Comparison of ENCODE assay signal across 14 cellular contexts in the genomic region with DNA sequence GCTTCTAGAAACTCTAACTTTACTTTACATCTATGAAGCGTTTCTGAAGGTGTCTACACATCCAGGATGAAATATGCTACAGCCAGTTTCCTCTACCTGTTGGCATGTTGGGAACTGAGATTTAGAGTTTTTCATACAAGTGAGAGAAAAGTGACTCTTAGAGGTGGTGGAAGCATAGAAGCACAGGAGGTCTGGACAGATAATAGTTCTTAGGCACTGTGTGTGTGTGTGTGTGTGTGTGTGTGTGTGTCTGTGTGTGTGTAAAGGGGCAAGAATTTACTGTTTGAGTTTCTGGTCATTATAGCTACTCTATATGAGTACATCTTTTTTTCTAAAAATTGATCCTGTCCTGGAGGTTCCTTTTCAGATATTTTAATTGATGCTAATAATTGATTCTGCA.
DNase-seq lines count a peak whose midpoint lies in the region; ATAC-seq and TF ChIP-seq lines count a peak whose summit lies in the region.
"Had no signal": no experiment of that assay in that cellular context is flagged by ENCODE, and none has a peak within 500 bp of the region (broad histone marks: within the 10 kb centered on the region; RNA-seq: fewer than 3 reads in every experiment).

No MANE protein-coding gene starts in this region.

- H3K9me3 Mint-ChIP-seq in activated T-cell treated with anti-CD3 and anti-CD28 coated beads, Interleukin-2, amount 50 U/mL, for 72 hours = peaks cover 3 to 11% of the 10 kb centered on the region in 2 donors
- H3K9me3 Mint-ChIP-seq in activated naive CD8-positive, alpha-beta T cell treated with anti-CD3 and anti-CD28 coated beads, Interleukin-2, amount 50 U/mL, for 24 hours = peaks cover 7% of the 10 kb centered on the region

- H3K27ac ChIP-seq in hepatocyte (no peak overlapping the region), osteoblast (ENCODE audit: low read depth, low read length) (no peak overlapping the region)
- H3K27ac ChIP-seq: BLaER1 had no signal

- H3K36me3 Mint-ChIP-seq in activated T-cell treated with anti-CD3 and anti-CD28 coated beads, Interleukin-2, amount 50 U/mL, for 72 hours (ENCODE audit: insufficient read depth in 2 of 2) = peaks cover 1 to 6% of the 10 kb centered on the region in 2 donors
- H3K36me3 Mint-ChIP-seq in activated naive CD8-positive, alpha-beta T cell treated with anti-CD3 and anti-CD28 coated beads, Interleukin-2, amount 50 U/mL, for 24 hours (ENCODE audit: low read depth) = peaks cover 4% of the 10 kb centered on the region

- no peaks in the 10 kb centered on the region for H3K4me1 Mint-ChIP-seq in activated T-cell treated with anti-CD3 and anti-CD28 coated beads, Interleukin-2, amount 50 U/mL, for 72 hours (ENCODE audit: low read depth)
- no peaks in the 10 kb centered on the region for H3K4me1 Mint-ChIP-seq in activated naive CD8-positive, alpha-beta T cell treated with anti-CD3 and anti-CD28 coated beads, Interleukin-2, amount 50 U/mL, for 24 hours

- ATAC-seq in activated T-cell treated with anti-CD3 and anti-CD28 coated beads, Interleukin-2, amount 50 U/mL, for 72 hours (replicated peaks in 1 of 2) = no peak
- ATAC-seq in activated naive CD8-positive, alpha-beta T cell treated with anti-CD3 and anti-CD28 coated beads, Interleukin-2, amount 50 U/mL, for 24 hours = no peak
- ATAC-seq: HCT116, HepG2 had no signal

- H4K20me1 ChIP-seq in hepatocyte (ENCODE audit: insufficient read depth, poor library complexity, severe bottlenecking) (no peaks in the 10 kb centered on the region), osteoblast (ENCODE audit: insufficient read depth, low read length) (no peaks in the 10 kb centered on the region)
- H4K20me1 ChIP-seq: BLaER1 had no signal

- no peaks in the 10 kb centered on the region for H3K27me3 Mint-ChIP-seq in activated T-cell treated with anti-CD3 and anti-CD28 coated beads, Interleukin-2, amount 50 U/mL, for 72 hours (ENCODE audit: low read depth)
- H3K27me3 Mint-ChIP-seq in activated naive CD8-positive, alpha-beta T cell treated with anti-CD3 and anti-CD28 coated beads, Interleukin-2, amount 50 U/mL, for 24 hours = no peaks in the 10 kb centered on the region
- H3K27me3 Mint-ChIP-seq: CD8-positive, alpha-beta memory T cell had no signal

- H3K9me2 ChIP-seq in hepatocyte (replicated peaks; ENCODE audit: insufficient read depth) = no peaks in the 10 kb centered on the region

- H3K4me1 ChIP-seq in hepatocyte (ENCODE audit: insufficient read depth) (peaks cover 7% of the 10 kb centered on the region), osteoblast (ENCODE audit: insufficient read depth, low read length) (no peaks in the 10 kb centered on the region)
- H3K4me1 ChIP-seq: BLaER1 had no signal

- DNase-seq in activated T-cell treated with anti-CD3 and anti-CD28 coated beads, Interleukin-2, amount 50 U/mL, for 72 hours = no peak
- DNase-seq in activated T-cell treated with anti-CD3 and anti-CD28 coated beads, Interleukin-2, amount 50 U/mL, for 1 hour = no peak
- DNase-seq in hepatocyte (ENCODE audit: low spot score) (no peak), osteoblast (ENCODE audit: insufficient read length, low spot score, missing footprints) (no peak), T1000 (lab: John Stamatoyannopoulos, UW) (no peak), anterior cingulate cortex (lab: John Stamatoyannopoulos, UW) (no peak), NCI-H146 (lab: John Stamatoyannopoulos, UW) (no peak)
- no peak for DNase-seq in activated naive CD8-positive, alpha-beta T cell treated with anti-CD3 and anti-CD28 coated beads, Interleukin-2, amount 50 U/mL, for 24 hours
- DNase-seq: 8988T; AML-193; CD8-positive, alpha-beta memory T cell had no signal

- no peak overlapping the region for H3K4me3 ChIP-seq in hepatocyte
- no peak overlapping the region for H3K4me3 ChIP-seq in osteoblast (ENCODE audit: insufficient read depth, low read length)
- H3K4me3 ChIP-seq: BLaER1 had no signal

- peak overlapping the region in 1 of 2 donors; percentile 34 for H3K4me3 Mint-ChIP-seq in activated T-cell treated with anti-CD3 and anti-CD28 coated beads, Interleukin-2, amount 50 U/mL, for 72 hours
- H3K4me3 Mint-ChIP-seq in activated naive CD8-positive, alpha-beta T cell treated with anti-CD3 and anti-CD28 coated beads, Interleukin-2, amount 50 U/mL, for 24 hours = no peak overlapping the region
- H3K4me3 Mint-ChIP-seq: CD8-positive, alpha-beta memory T cell had no signal

- H3K79me2 ChIP-seq in hepatocyte (no peaks in the 10 kb centered on the region), osteoblast (ENCODE audit: insufficient read depth, low read length) (no peaks in the 10 kb centered on the region)

- TF ChIP-seq CTCF in hepatocyte (IDR thresholded peaks at IDR 0.05; ENCODE audit: poor library complexity) (no peak), osteoblast (IDR thresholded peaks at IDR 0.05; ENCODE audit: extremely low read depth, low read depth, low read length) (no peak)

- H3K36me3 ChIP-seq in hepatocyte (replicated peaks; ENCODE audit: insufficient read depth, low read depth) = no peaks in the 10 kb centered on the region
- H3K36me3 ChIP-seq in osteoblast (ENCODE audit: insufficient read depth, low read length) = no peaks in the 10 kb centered on the region
- H3K36me3 ChIP-seq: BLaER1 had no signal

- H2AFZ ChIP-seq in hepatocyte (peak overlapping the region; percentile 2), osteoblast (ENCODE audit: low read length) (no peak overlapping the region)

- peak overlapping the region; percentile 59 for H3K4me2 ChIP-seq in hepatocyte
- H3K4me2 ChIP-seq in osteoblast (ENCODE audit: insufficient read depth, low read length) = peak overlapping the region; percentile 83
- H3K4me2 ChIP-seq: BLaER1 had no signal

- no peaks in the 10 kb centered on the region for H3K27me3 ChIP-seq in hepatocyte
- no peaks in the 10 kb centered on the region for H3K27me3 ChIP-seq in osteoblast (ENCODE audit: insufficient read depth, low read length)
- H3K27me3 ChIP-seq: BLaER1 had no signal

- peak overlapping the region; percentile 17 for H3K27ac Mint-ChIP-seq in activated T-cell treated with anti-CD3 and anti-CD28 coated beads, Interleukin-2, amount 50 U/mL, for 72 hours
- H3K27ac Mint-ChIP-seq in activated naive CD8-positive, alpha-beta T cell treated with anti-CD3 and anti-CD28 coated beads, Interleukin-2, amount 50 U/mL, for 24 hours = no peak overlapping the region

- WGBS in hepatocyte (ENCODE audit: low lambda C conversion rate, missing lambda C conversion rate) = 91% methylated on average over 1 of the region's 1 CpG

- H3K9me3 ChIP-seq in hepatocyte (ENCODE audit: low read depth) = no peaks in the 10 kb centered on the region
- H3K9me3 ChIP-seq in osteoblast (ENCODE audit: low read depth, low read length) = no peaks in the 10 kb centered on the region
